12 cellular contexts compared by ENCODE assay signal in the genomic region with DNA sequence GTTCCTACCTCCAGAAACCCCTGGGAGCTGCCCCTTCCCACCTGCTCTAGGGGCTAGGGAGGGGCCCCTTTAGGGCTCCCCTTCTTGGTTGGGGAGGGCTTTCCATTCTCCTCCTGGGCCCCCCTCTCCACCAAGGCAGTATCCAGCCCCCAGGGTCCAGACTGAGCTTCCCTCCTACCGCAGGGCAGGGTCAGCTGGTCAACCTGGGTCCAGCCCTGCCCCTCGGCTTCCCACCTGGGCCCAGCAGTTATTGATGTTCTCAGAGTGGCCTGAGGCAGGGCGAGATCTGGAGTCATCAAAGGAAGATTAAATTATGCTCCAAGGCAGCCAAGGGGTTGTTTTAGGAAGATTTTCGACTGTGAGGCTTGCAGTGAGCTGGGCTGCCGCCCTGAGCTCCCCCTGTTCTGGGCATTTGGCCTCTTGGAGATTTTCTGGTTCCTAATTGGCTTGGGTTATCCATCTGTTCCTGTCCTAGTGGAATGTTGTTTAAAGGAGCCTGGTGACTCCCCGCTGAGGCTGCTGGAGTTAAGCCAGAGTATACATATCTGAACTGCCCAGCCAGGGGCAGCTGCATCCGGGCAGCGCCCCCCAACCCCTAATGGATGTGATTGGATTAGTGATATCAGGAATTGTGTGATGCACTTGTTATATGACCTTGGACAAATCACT.
A peak's percentile ranks its signal among the peaks of the same experiment; 100 is the strongest.
DNase-seq lines count a peak whose midpoint lies in the region; ATAC-seq lines count a peak whose summit lies in the region.
"Had no signal": no experiment of that assay in that cellular context is flagged by ENCODE, and none has a peak within 500 bp of the region (broad histone marks: within the 10 kb centered on the region; RNA-seq: fewer than 3 reads in every experiment).

No MANE protein-coding gene starts in this region.

- DNase-seq in activated effector memory CD4-positive, alpha-beta T cell treated with anti-CD3 and anti-CD28 coated beads, Interleukin-2, amount 50 U/mL, for 16 hours: peak; percentile 3
- no peak for DNase-seq in activated effector memory CD4-positive, alpha-beta T cell treated with Interleukin-2 at 50 U/mL for 16 hours
- DNase-seq in NCI-H748 treated with DMSO at 0.1 percent for 48 hours (lab: John Stamatoyannopoulos, UW): peak; percentile 11
- peak; percentile 48 for DNase-seq in islet precursor cell
- no peak for DNase-seq in SIG-M5 treated with dmso at 0.1 percent for 504 hours (lab: John Stamatoyannopoulos, UW; ENCODE audit: unreplicated experiment)
- DNase-seq in NK-92 (lab: John Stamatoyannopoulos, UW; ENCODE audit: unreplicated experiment): no peak
- DNase-seq: activated CD4-positive, alpha-beta T cell treated with anti-CD3 and anti-CD28 coated beads for 1 hour; left cardiac atrium; naive B cell; NCI-H187 had no signal

- ATAC-seq in GM19455 (IDR thresholded peaks at IDR 0.05; ENCODE audit: unreplicated experiment) (no peak), GM21390 (IDR thresholded peaks at IDR 0.05; ENCODE audit: unreplicated experiment) (no peak)

Comparison
In these comparisons a context has a peak if more than half of its experiments do, and no peak if none do; other contexts are left out.
1. DNase-seq: peak in activated effector memory CD4-positive, alpha-beta T cell treated with anti-CD3 and anti-CD28 coated beads, Interleukin-2, amount 50 U/mL, for 16 hours (single experiment), NCI-H748 treated with DMSO at 0.1 percent for 48 hours (single experiment) and islet precursor cell (single experiment); none in activated effector memory CD4-positive, alpha-beta T cell treated with Interleukin-2 at 50 U/mL for 16 hours (single experiment), SIG-M5 treated with dmso at 0.1 percent for 504 hours (single experiment) and NK-92 (single experiment).